Comparison of ENCODE assay signal across 1 cellular context in the genomic region with DNA sequence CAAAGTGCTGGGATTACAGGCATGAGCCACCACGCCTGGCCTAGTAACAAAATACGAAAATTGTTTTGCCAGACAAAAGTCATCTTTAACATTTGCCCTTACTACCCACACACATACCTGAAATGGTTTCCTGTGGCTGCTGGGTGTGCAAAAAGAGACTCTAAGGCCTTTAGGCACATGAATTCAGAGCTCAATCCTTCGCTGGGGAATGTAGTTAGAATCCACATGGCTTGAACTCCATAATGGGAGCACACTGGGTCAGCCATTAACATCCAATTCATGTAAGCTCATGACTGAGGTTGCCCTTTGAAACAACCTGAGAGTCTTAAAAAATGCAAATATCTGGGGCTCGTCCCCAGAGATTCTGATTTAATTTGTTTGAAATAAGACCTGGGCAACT.
TF ChIP-seq lines count a peak whose summit lies in the region.

No MANE protein-coding gene starts in this region.

TF ChIP-seq in A549, 52 proteins besides CTCF, POLR2A, EP300 and RAD21 (continued from another document):
- TF ChIP-seq MAX (IDR thresholded peaks at IDR 0.05) (no peak), CHD4 (IDR thresholded peaks at IDR 0.05; ENCODE audit: borderline replicate concordance) (no peak), ESRRA (IDR thresholded peaks at IDR 0.05; ENCODE audit: borderline replicate concordance, low read length) (no peak), HDAC2 (IDR thresholded peaks at IDR 0.05) (no peak), RCOR1 (IDR thresholded peaks at IDR 0.05; ENCODE audit: low read depth, low read length) (no peak), TP53 (CRISPR knock-in tag; IDR thresholded peaks at IDR 0.05) (no peak), FOXS1 (CRISPR knock-in tag; IDR thresholded peaks at IDR 0.05) (no peak), CBX8 (IDR thresholded peaks at IDR 0.05) (no peak), HEYL (CRISPR knock-in tag; IDR thresholded peaks at IDR 0.05) (no peak), CEBPB (IDR thresholded peaks at IDR 0.05) (no peak), ATOH8 (CRISPR knock-in tag; IDR thresholded peaks at IDR 0.05; ENCODE audit: low read depth) (no peak), NFE2L2 (conservative IDR thresholded peaks at IDR 0.05; ENCODE audit: low read length) (no peak), ZSCAN20 (CRISPR knock-in tag; IDR thresholded peaks at IDR 0.05) (no peak), ZC3H11A (IDR thresholded peaks at IDR 0.05) (no peak)
- TF ChIP-seq, protein P1, sequence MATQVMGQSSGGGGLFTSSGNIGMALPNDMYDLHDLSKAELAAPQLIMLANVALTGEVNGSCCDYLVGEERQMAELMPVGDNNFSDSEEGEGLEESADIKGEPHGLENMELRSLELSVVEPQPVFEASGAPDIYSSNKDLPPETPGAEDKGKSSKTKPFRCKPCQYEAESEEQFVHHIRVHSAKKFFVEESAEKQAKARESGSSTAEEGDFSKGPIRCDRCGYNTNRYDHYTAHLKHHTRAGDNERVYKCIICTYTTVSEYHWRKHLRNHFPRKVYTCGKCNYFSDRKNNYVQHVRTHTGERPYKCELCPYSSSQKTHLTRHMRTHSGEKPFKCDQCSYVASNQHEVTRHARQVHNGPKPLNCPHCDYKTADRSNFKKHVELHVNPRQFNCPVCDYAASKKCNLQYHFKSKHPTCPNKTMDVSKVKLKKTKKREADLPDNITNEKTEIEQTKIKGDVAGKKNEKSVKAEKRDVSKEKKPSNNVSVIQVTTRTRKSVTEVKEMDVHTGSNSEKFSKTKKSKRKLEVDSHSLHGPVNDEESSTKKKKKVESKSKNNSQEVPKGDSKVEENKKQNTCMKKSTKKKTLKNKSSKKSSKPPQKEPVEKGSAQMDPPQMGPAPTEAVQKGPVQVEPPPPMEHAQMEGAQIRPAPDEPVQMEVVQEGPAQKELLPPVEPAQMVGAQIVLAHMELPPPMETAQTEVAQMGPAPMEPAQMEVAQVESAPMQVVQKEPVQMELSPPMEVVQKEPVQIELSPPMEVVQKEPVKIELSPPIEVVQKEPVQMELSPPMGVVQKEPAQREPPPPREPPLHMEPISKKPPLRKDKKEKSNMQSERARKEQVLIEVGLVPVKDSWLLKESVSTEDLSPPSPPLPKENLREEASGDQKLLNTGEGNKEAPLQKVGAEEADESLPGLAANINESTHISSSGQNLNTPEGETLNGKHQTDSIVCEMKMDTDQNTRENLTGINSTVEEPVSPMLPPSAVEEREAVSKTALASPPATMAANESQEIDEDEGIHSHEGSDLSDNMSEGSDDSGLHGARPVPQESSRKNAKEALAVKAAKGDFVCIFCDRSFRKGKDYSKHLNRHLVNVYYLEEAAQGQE (IDR thresholded peaks at IDR 0.05) = no peak
